Comparison of ENCODE assay signal across 8 cellular contexts in the genomic region with DNA sequence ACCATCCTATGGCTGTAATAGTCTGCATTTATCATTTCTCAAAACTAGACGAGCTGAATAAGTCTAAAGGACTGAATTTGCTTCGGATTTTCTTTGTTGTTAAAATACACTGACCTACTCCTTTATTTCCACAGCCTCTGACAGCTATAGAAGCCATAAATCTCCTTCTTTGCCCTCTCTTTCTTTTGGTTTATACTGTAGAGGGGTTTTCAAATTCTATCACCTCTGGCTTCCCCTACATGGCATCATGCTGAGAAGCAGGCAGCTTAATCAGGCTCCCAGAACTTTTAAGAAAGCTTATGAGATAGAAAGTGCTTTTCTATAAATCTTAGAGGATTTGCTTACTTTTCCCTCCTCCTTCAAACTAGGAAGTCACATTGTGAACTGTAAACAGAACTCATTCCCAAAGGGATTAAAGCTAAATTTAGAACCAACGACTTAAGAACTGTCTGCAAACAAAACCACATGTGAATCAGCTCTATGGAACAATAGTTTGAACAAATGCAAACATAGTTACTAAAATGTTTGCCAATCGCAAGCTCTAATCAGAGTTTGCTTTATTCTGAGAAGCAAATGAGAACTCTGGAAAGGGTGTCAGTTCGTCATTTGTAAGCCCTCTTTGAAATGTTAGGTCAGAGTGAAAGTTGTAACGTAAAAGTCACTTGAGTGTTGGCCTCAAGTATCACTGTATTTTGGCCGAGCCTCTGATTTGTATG.
DNase-seq lines count a peak whose midpoint lies in the region; ATAC-seq and TF ChIP-seq lines count a peak whose summit lies in the region.

No MANE protein-coding gene starts in this region.

- peak overlapping the region; percentile 89 for H3K27ac Mint-ChIP-seq in HFFc6
- peak overlapping the region; percentile 29; the same call in 1 of the 2 replicates for H3K27ac Mint-ChIP-seq in WTC11
- no peak overlapping the region for H3K27ac Mint-ChIP-seq in stimulated activated effector memory CD8-positive, alpha-beta T cell treated with anti-CD3 and anti-CD28 coated beads, Interleukin-12 subunit alpha, Interleukin-12 subunit beta, amount 100 ng/mL, for 72 hours

- CTCF ChIA-PET in WTC11 (lab: Charles Lee), result interaction anchor here (0.6 kb wide), 1 partner anchor 37 kb away, joined by 3 read pairs; no protein-coding TSS in a partner anchor

- no peaks in the 10 kb centered on the region for H3K36me3 ChIP-seq in thoracic aorta

- H3K27me3 Mint-ChIP-seq in HFFc6 (ENCODE audit: insufficient read depth), result no peaks in the 10 kb centered on the region; the same call in 1 of the 2 replicates
- H3K27me3 Mint-ChIP-seq in WTC11 (ENCODE audit: low read depth), result no peaks in the 10 kb centered on the region

- ATAC-seq in WTC11 (no peak), thoracic aorta (ENCODE audit: insufficient number of reproducible peaks, low FRiP score, low read depth) (peak; percentile 54), GM21526 (IDR thresholded peaks at IDR 0.05; ENCODE audit: low FRiP score, unreplicated experiment) (no peak), HG02610 (IDR thresholded peaks at IDR 0.05; ENCODE audit: unreplicated experiment) (no peak)
- ATAC-seq in stimulated activated effector memory CD8-positive, alpha-beta T cell treated with anti-CD3 and anti-CD28 coated beads, Interleukin-12 subunit alpha, Interleukin-12 subunit beta, amount 100 ng/mL, for 72 hours, result no peak

- H3K4me1 ChIP-seq in thoracic aorta (ENCODE audit: control insufficient read depth in 1 of 2, low read depth in 2 of 2), result peaks cover 5 to 35% of the 10 kb centered on the region in 2 donors

- H3K4me3 ChIP-seq in thoracic aorta, result peak overlapping the region; percentile 35

- H3K27ac ChIP-seq in thoracic aorta, result peak overlapping the region; percentile 80 to 85

- H3K27me3 ChIP-seq in thoracic aorta (replicated peaks; ENCODE audit: insufficient read depth), result no peaks in the 10 kb centered on the region

- peak overlapping the region; percentile 79 for H3K4me3 Mint-ChIP-seq in HFFc6
- H3K4me3 Mint-ChIP-seq in WTC11, result no peak overlapping the region
- no peak overlapping the region for H3K4me3 Mint-ChIP-seq in stimulated activated effector memory CD8-positive, alpha-beta T cell treated with anti-CD3 and anti-CD28 coated beads, Interleukin-12 subunit alpha, Interleukin-12 subunit beta, amount 100 ng/mL, for 72 hours

- TF ChIP-seq CTCF in HFFc6 (IDR thresholded peaks at IDR 0.05) (no peak), WTC11 (IDR thresholded peaks at IDR 0.05) (no peak), thoracic aorta (IDR thresholded peaks at IDR 0.05) (no peak)

- DNase-seq in HFFc6 (peak; percentile 79), WTC11 (ENCODE audit: low spot score) (no peak), hepatic stellate cell (ENCODE audit: low spot score) (peak; percentile 11), thoracic aorta (ENCODE audit: low spot score) (no peak)
- no peak for DNase-seq in activated CD8-positive, alpha-beta memory T cell treated with anti-CD3 and anti-CD28 coated beads, Interleukin-2, amount 50 U/mL, for 4 hours
- DNase-seq in stimulated activated effector memory CD8-positive, alpha-beta T cell treated with anti-CD3 and anti-CD28 coated beads, Interleukin-12 subunit alpha, Interleukin-12 subunit beta, amount 100 ng/mL, for 72 hours (ENCODE audit: low spot score in 2 of 2), result no peak

- H3K9me3 Mint-ChIP-seq in HFFc6, result no peaks in the 10 kb centered on the region
- peaks cover 12% of the 10 kb centered on the region; the same call in 1 of the 2 replicates for H3K9me3 Mint-ChIP-seq in WTC11
- H3K9me3 Mint-ChIP-seq in stimulated activated effector memory CD8-positive, alpha-beta T cell treated with anti-CD3 and anti-CD28 coated beads, Interleukin-12 subunit alpha, Interleukin-12 subunit beta, amount 100 ng/mL, for 72 hours, result peaks cover 12% of the 10 kb centered on the region

- H3K4me1 Mint-ChIP-seq in HFFc6 (ENCODE audit: low read depth), result peaks cover 58% of the 10 kb centered on the region
- peaks cover 13% of the 10 kb centered on the region for H3K4me1 Mint-ChIP-seq in WTC11
- peaks cover 5% of the 10 kb centered on the region for H3K4me1 Mint-ChIP-seq in stimulated activated effector memory CD8-positive, alpha-beta T cell treated with anti-CD3 and anti-CD28 coated beads, Interleukin-12 subunit alpha, Interleukin-12 subunit beta, amount 100 ng/mL, for 72 hours

- no peaks in the 10 kb centered on the region for H3K9me3 ChIP-seq in thoracic aorta

- POLR2A ChIA-PET in WTC11 (lab: Charles Lee), result no interaction called here

- H3K36me3 Mint-ChIP-seq in HFFc6 (ENCODE audit: low read depth), result peaks cover 7% of the 10 kb centered on the region; the same call in 1 of the 2 replicates
- H3K36me3 Mint-ChIP-seq in WTC11, result no peaks in the 10 kb centered on the region
- no peaks in the 10 kb centered on the region for H3K36me3 Mint-ChIP-seq in stimulated activated effector memory CD8-positive, alpha-beta T cell treated with anti-CD3 and anti-CD28 coated beads, Interleukin-12 subunit alpha, Interleukin-12 subunit beta, amount 100 ng/mL, for 72 hours

TF ChIP-seq in WTC11, 78 proteins besides CTCF, POLR2A, EP300 and RAD21:
- TF ChIP-seq NFYB (CRISPR knock-in tag; conservative IDR thresholded peaks at IDR 0.05; ENCODE audit: low read depth), result no peak
- no peak for TF ChIP-seq OVOL2 (CRISPR knock-in tag; IDR thresholded peaks at IDR 0.05; ENCODE audit: borderline replicate concordance)
- TF ChIP-seq SP1 (CRISPR knock-in tag; conservative IDR thresholded peaks at IDR 0.05), result no peak
- TF ChIP-seq, protein P1, sequence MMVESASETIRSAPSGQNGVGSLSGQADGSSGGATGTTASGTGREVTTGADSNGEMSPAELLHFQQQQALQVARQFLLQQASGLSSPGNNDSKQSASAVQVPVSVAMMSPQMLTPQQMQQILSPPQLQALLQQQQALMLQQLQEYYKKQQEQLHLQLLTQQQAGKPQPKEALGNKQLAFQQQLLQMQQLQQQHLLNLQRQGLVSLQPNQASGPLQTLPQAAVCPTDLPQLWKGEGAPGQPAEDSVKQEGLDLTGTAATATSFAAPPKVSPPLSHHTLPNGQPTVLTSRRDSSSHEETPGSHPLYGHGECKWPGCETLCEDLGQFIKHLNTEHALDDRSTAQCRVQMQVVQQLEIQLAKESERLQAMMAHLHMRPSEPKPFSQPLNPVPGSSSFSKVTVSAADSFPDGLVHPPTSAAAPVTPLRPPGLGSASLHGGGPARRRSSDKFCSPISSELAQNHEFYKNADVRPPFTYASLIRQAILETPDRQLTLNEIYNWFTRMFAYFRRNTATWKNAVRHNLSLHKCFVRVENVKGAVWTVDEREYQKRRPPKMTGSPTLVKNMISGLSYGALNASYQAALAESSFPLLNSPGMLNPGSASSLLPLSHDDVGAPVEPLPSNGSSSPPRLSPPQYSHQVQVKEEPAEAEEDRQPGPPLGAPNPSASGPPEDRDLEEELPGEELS (CRISPR knock-in tag; IDR thresholded peaks at IDR 0.05), result no peak
- TF ChIP-seq SMAD4 (CRISPR knock-in tag; IDR thresholded peaks at IDR 0.05), result no peak
- TF ChIP-seq CREB1 (CRISPR knock-in tag; IDR thresholded peaks at IDR 0.05), result no peak
- TF ChIP-seq ELF4 (CRISPR knock-in tag; IDR thresholded peaks at IDR 0.05; ENCODE audit: low read depth), result no peak
- TF ChIP-seq, protein P2, sequence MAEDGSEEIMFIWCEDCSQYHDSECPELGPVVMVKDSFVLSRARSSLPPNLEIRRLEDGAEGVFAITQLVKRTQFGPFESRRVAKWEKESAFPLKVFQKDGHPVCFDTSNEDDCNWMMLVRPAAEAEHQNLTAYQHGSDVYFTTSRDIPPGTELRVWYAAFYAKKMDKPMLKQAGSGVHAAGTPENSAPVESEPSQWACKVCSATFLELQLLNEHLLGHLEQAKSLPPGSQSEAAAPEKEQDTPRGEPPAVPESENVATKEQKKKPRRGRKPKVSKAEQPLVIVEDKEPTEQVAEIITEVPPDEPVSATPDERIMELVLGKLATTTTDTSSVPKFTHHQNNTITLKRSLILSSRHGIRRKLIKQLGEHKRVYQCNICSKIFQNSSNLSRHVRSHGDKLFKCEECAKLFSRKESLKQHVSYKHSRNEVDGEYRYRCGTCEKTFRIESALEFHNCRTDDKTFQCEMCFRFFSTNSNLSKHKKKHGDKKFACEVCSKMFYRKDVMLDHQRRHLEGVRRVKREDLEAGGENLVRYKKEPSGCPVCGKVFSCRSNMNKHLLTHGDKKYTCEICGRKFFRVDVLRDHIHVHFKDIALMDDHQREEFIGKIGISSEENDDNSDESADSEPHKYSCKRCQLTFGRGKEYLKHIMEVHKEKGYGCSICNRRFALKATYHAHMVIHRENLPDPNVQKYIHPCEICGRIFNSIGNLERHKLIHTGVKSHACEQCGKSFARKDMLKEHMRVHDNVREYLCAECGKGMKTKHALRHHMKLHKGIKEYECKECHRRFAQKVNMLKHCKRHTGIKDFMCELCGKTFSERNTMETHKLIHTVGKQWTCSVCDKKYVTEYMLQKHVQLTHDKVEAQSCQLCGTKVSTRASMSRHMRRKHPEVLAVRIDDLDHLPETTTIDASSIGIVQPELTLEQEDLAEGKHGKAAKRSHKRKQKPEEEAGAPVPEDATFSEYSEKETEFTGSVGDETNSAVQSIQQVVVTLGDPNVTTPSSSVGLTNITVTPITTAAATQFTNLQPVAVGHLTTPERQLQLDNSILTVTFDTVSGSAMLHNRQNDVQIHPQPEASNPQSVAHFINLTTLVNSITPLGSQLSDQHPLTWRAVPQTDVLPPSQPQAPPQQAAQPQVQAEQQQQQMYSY (CRISPR knock-in tag; IDR thresholded peaks at IDR 0.05), result no peak
- TF ChIP-seq GABPB1 (CRISPR knock-in tag; IDR thresholded peaks at IDR 0.05), result no peak
- TF ChIP-seq RORB (CRISPR knock-in tag; IDR thresholded peaks at IDR 0.05), result no peak
- TF ChIP-seq, protein P3, sequence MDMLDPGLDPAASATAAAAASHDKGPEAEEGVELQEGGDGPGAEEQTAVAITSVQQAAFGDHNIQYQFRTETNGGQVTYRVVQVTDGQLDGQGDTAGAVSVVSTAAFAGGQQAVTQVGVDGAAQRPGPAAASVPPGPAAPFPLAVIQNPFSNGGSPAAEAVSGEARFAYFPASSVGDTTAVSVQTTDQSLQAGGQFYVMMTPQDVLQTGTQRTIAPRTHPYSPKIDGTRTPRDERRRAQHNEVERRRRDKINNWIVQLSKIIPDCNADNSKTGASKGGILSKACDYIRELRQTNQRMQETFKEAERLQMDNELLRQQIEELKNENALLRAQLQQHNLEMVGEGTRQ (CRISPR knock-in tag; IDR thresholded peaks at IDR 0.05), result no peak
- TF ChIP-seq, protein P4, sequence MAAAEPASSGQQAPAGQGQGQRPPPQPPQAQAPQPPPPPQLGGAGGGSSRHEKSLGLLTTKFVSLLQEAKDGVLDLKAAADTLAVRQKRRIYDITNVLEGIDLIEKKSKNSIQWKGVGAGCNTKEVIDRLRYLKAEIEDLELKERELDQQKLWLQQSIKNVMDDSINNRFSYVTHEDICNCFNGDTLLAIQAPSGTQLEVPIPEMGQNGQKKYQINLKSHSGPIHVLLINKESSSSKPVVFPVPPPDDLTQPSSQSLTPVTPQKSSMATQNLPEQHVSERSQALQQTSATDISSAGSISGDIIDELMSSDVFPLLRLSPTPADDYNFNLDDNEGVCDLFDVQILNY (CRISPR knock-in tag; IDR thresholded peaks at IDR 0.05), result no peak

Comparison
In these comparisons a context has a peak if more than half of its experiments do, and no peak if none do; other contexts are left out.
1. DNase-seq: peak in HFFc6 (single experiment) and hepatic stellate cell (single experiment); none in WTC11 (single experiment), thoracic aorta (single experiment), activated CD8-positive, alpha-beta memory T cell treated with anti-CD3 and anti-CD28 coated beads, Interleukin-2, amount 50 U/mL, for 4 hours (single experiment) and stimulated activated effector memory CD8-positive, alpha-beta T cell treated with anti-CD3 and anti-CD28 coated beads, Interleukin-12 subunit alpha, Interleukin-12 subunit beta, amount 100 ng/mL, for 72 hours (0 of 2).